In genomic region chr19:42135836-42136235, GRCh38 we compare ENCODE assay signal across 26 cellular contexts. TPM values are rescaled to one million over a fixed set of nuclear protein-coding genes. Genes with fewer than 3 reads are reported as not detected.
DNase-seq lines count a peak whose midpoint lies in the region; ATAC-seq, FAIRE-seq and TF ChIP-seq lines count a peak whose summit lies in the region.
"Had no signal": no experiment of that assay in that cellular context is flagged by ENCODE, and none has a peak within 500 bp of the region (broad histone marks: within the 10 kb centered on the region; RNA-seq: fewer than 3 reads in every experiment).

No MANE protein-coding gene starts in this region.

- H3K79me2 ChIP-seq in K562 (ENCODE audit: control insufficient read depth, insufficient read depth, low read length): no peaks in the 10 kb centered on the region

- no peak for TF ChIP-seq RAD21 in K562 (CRISPR knock-in tag; conservative IDR thresholded peaks at IDR 0.05 in 1 of 2, IDR thresholded peaks at IDR 0.05 in 1 of 2)

- POLR2A ChIA-PET in activated CD8-positive, alpha-beta T cell treated with anti-CD3 and anti-CD28 coated beads, Interleukin-2, amount 10 ng/mL, durations not matched to agents 7 days and 5 days (lab: Charles Lee): interaction anchor here (0.9 kb wide), 1 partner anchor 14 kb away, joined by 3 read pairs; no protein-coding TSS in a partner anchor
- POLR2A ChIA-PET in activated CD8-positive, alpha-beta T cell treated with anti-CD3 and anti-CD28 coated beads for 36 hours (lab: Charles Lee): interaction anchor here (1.1 kb wide), 1 partner anchor 19 kb away, joined by 4 read pairs; no protein-coding TSS in a partner anchor
- POLR2A ChIA-PET in K562 (lab: Yijun Ruan, JAX): interaction anchor here (0.6 to 0.7 kb wide), 3 partner anchors 33 to 57 kb away, joined by 3 read pairs; no protein-coding TSS in a partner anchor

- H3K36me3 Mint-ChIP-seq in activated CD8-positive, alpha-beta T cell treated with anti-CD3 and anti-CD28 coated beads, Interleukin-2, amount 10 ng/mL, durations not matched to agents 7 days and 5 days (ENCODE audit: low read depth): no peaks in the 10 kb centered on the region
- peaks cover 2% of the 10 kb centered on the region for H3K36me3 Mint-ChIP-seq in activated CD8-positive, alpha-beta T cell treated with anti-CD3 and anti-CD28 coated beads for 36 hours (ENCODE audit: low read depth)
- H3K36me3 Mint-ChIP-seq in activated T-helper 1 cell treated with anti-CD3 and anti-CD28 coated beads, Interleukin-12 subunit alpha, Interleukin-12 subunit beta, Interleukin-2, Interleukin-4 antibody, amounts not matched to agents 30 ng/mL and 10 ng/mL and 1 ng/mL, durations not matched to agents 14 hours and 24 hours and 36 hours (ENCODE audit: low read depth): peaks cover 12% of the 10 kb centered on the region
- H3K36me3 Mint-ChIP-seq: activated CD8-positive, alpha-beta memory T cell treated with anti-CD3 and anti-CD28 coated beads, Interleukin-2, amount 10 ng/mL, durations not matched to agents 7 days and 5 days had no signal

- H3K9me1 ChIP-seq in K562 (ENCODE audit: control insufficient read depth, insufficient read depth, low read length): no peaks in the 10 kb centered on the region

- no peak for TF ChIP-seq EP300 in K562 (IDR thresholded peaks at IDR 0.05; ENCODE audit: low read length)

- no peak overlapping the region for H3K27ac ChIP-seq in K562 (ENCODE audit: extremely low read depth, low read depth, low read length)
- H3K27ac ChIP-seq: C4-2B, heart right ventricle, PC-9, tibial artery had no signal

- peak overlapping the region; percentile 21 for H3K27ac Mint-ChIP-seq in activated CD8-positive, alpha-beta T cell treated with anti-CD3 and anti-CD28 coated beads, Interleukin-2, amount 10 ng/mL, durations not matched to agents 7 days and 5 days
- H3K27ac Mint-ChIP-seq in activated CD8-positive, alpha-beta T cell treated with anti-CD3 and anti-CD28 coated beads for 36 hours: no peak overlapping the region
- no peak overlapping the region for H3K27ac Mint-ChIP-seq in activated T-helper 1 cell treated with anti-CD3 and anti-CD28 coated beads, Interleukin-12 subunit alpha, Interleukin-12 subunit beta, Interleukin-2, Interleukin-4 antibody, amounts not matched to agents 30 ng/mL and 10 ng/mL and 1 ng/mL, durations not matched to agents 14 hours and 24 hours and 36 hours
- H3K27ac Mint-ChIP-seq in stimulated activated naive CD8-positive, alpha-beta T cell treated with anti-CD3 and anti-CD28 coated beads, Interleukin-15, amount 100 ng/mL, for 72 hours: no peak overlapping the region
- H3K27ac Mint-ChIP-seq: activated CD8-positive, alpha-beta memory T cell treated with anti-CD3 and anti-CD28 coated beads, Interleukin-2, amount 10 ng/mL, durations not matched to agents 7 days and 5 days; progenitor cell of endocrine pancreas had no signal

- H3K9me3 Mint-ChIP-seq in activated CD8-positive, alpha-beta T cell treated with anti-CD3 and anti-CD28 coated beads, Interleukin-2, amount 10 ng/mL, durations not matched to agents 7 days and 5 days (ENCODE audit: insufficient read depth): no peaks in the 10 kb centered on the region
- H3K9me3 Mint-ChIP-seq in activated CD8-positive, alpha-beta T cell treated with anti-CD3 and anti-CD28 coated beads for 36 hours: no peaks in the 10 kb centered on the region
- no peaks in the 10 kb centered on the region for H3K9me3 Mint-ChIP-seq in activated T-helper 1 cell treated with anti-CD3 and anti-CD28 coated beads, Interleukin-12 subunit alpha, Interleukin-12 subunit beta, Interleukin-2, Interleukin-4 antibody, amounts not matched to agents 30 ng/mL and 10 ng/mL and 1 ng/mL, durations not matched to agents 14 hours and 24 hours and 36 hours
- no peaks in the 10 kb centered on the region for H3K9me3 Mint-ChIP-seq in stimulated activated naive CD8-positive, alpha-beta T cell treated with anti-CD3 and anti-CD28 coated beads, Interleukin-15, amount 100 ng/mL, for 72 hours
- H3K9me3 Mint-ChIP-seq: IgD-negative memory B cell, immature natural killer cell, neural crest cell had no signal

- H3K9me3 ChIP-seq in K562 (replicated peaks; ENCODE audit: control insufficient read depth, insufficient read depth, low read depth, low read length): no peaks in the 10 kb centered on the region
- H3K9me3 ChIP-seq: heart right ventricle, tibial artery had no signal

- H3K4me3 ChIP-seq in K562: no peak overlapping the region
- H3K4me3 ChIP-seq: heart right ventricle, PC-9, tibial artery had no signal

- no TSS peak for BruUV-seq in K562 (replicated peaks; lab: Mats Ljungman, UMichigan)

- peaks cover 5% of the 10 kb centered on the region; the same call in 1 of the 2 replicates for H4K20me1 ChIP-seq in K562 (replicated peaks; ENCODE audit: control insufficient read depth, insufficient read depth, low read length)

- H3K4me1 ChIP-seq in K562 (replicated peaks in 1 of 2; ENCODE audit: control insufficient read depth in 2 of 2, insufficient read depth in 2 of 2, low read length in 2 of 2): peaks cover 0 to 25% of the 10 kb centered on the region in 2 experiments; a peak in 2 of 5 replicates

- CTCF ChIA-PET in activated CD8-positive, alpha-beta T cell treated with anti-CD3 and anti-CD28 coated beads, Interleukin-2, amount 10 ng/mL, durations not matched to agents 7 days and 5 days (lab: Charles Lee): interaction anchor here (1.1 to 3.3 kb wide), 6 partner anchors 27 to 192 kb away, joined by 3 to 11 read pairs (median 8); partner anchors contain the start of gene GSK3A
- CTCF ChIA-PET in activated CD8-positive, alpha-beta T cell treated with anti-CD3 and anti-CD28 coated beads for 36 hours (lab: Charles Lee): interaction anchor here (0.9 to 6.0 kb wide), 7 partner anchors 13 to 161 kb away, joined by 3 to 70 read pairs (median 3); no protein-coding TSS in a partner anchor
- CTCF ChIA-PET in K562 (lab: Yijun Ruan, JAX; ENCODE audit: low intra/inter-chr PET ratio): interaction anchor here (0.7 kb wide), 1 partner anchor 31 kb away, joined by 3 read pairs; no protein-coding TSS in a partner anchor

- H2AFZ ChIP-seq in K562 (ENCODE audit: low read depth, low read length): no peak overlapping the region
- H2AFZ ChIP-seq: PC-9 had no signal

- no peak for DNase-seq in activated CD8-positive, alpha-beta T cell treated with anti-CD3 and anti-CD28 coated beads, Interleukin-2, amount 10 ng/mL, durations not matched to agents 7 days and 5 days
- DNase-seq in activated CD8-positive, alpha-beta T cell treated with anti-CD3 and anti-CD28 coated beads for 36 hours: no peak
- DNase-seq in DMS53 treated with DMSO at 0.1 percent for 48 hours (lab: John Stamatoyannopoulos, UW; ENCODE audit: unreplicated experiment) (peak; percentile 44), NCI-H774 (lab: John Stamatoyannopoulos, UW) (peak; percentile 10), K562 (ENCODE audit: extremely low read depth in 1 of 4, low spot score in 3 of 4) (no peak), head of caudate nucleus (no peak)
- no peak for DNase-seq in activated T-helper 1 cell treated with anti-CD3 and anti-CD28 coated beads, Interleukin-12 subunit alpha, Interleukin-12 subunit beta, Interleukin-2, Interleukin-4 antibody, amounts not matched to agents 30 ng/mL and 10 ng/mL and 1 ng/mL, durations not matched to agents 14 hours and 24 hours and 36 hours (ENCODE audit: low spot score)
- DNase-seq in stimulated activated naive CD8-positive, alpha-beta T cell treated with anti-CD3 and anti-CD28 coated beads, Interleukin-15, amount 100 ng/mL, for 72 hours: no peak
- DNase-seq: activated CD4-positive, CD25-positive, alpha-beta regulatory T cell treated with anti-CD3 and anti-CD28 coated beads, Interleukin-2, amount 50 U/mL, for 72 hours; activated CD8-positive, alpha-beta memory T cell treated with anti-CD3 and anti-CD28 coated beads, Interleukin-2, amount 10 ng/mL, durations not matched to agents 7 days and 5 days; DMS79; heart right ventricle; immature natural killer cell; left ventricle myocardium superior; NCI-H1105; NCI-H2171; NCI-H748 treated with DMSO at 0.1 percent for 48 hours; PC-9; stimulated activated naive CD4-positive, alpha-beta T cell; T-helper 9 cell; tibial artery had no signal

- H3K4me1 Mint-ChIP-seq in activated CD8-positive, alpha-beta T cell treated with anti-CD3 and anti-CD28 coated beads, Interleukin-2, amount 10 ng/mL, durations not matched to agents 7 days and 5 days (ENCODE audit: low read depth): peaks cover 52% of the 10 kb centered on the region
- H3K4me1 Mint-ChIP-seq in activated CD8-positive, alpha-beta T cell treated with anti-CD3 and anti-CD28 coated beads for 36 hours (ENCODE audit: low read depth): peaks cover 18% of the 10 kb centered on the region
- H3K4me1 Mint-ChIP-seq in activated T-helper 1 cell treated with anti-CD3 and anti-CD28 coated beads, Interleukin-12 subunit alpha, Interleukin-12 subunit beta, Interleukin-2, Interleukin-4 antibody, amounts not matched to agents 30 ng/mL and 10 ng/mL and 1 ng/mL, durations not matched to agents 14 hours and 24 hours and 36 hours (ENCODE audit: low read depth): peaks cover 36% of the 10 kb centered on the region
- H3K4me1 Mint-ChIP-seq in stimulated activated naive CD8-positive, alpha-beta T cell treated with anti-CD3 and anti-CD28 coated beads, Interleukin-15, amount 100 ng/mL, for 72 hours: peaks cover 40% of the 10 kb centered on the region

- no peak for TF ChIP-seq CTCF in activated CD8-positive, alpha-beta T cell treated with anti-CD3 and anti-CD28 coated beads for 36 hours (IDR thresholded peaks at IDR 0.05)
- no peak for TF ChIP-seq CTCF in K562 (IDR thresholded peaks at IDR 0.05 in 2 of 3, conservative IDR thresholded peaks at IDR 0.05 in 1 of 3; ENCODE audit: insufficient read depth in 2 of 3, low read depth in 1 of 3, low read length in 3 of 3)

- H3K36me3 ChIP-seq in K562 (ENCODE audit: control insufficient read depth, insufficient read depth, low read length): no peaks in the 10 kb centered on the region
- H3K36me3 ChIP-seq: heart right ventricle, tibial artery had no signal

- no peak for ATAC-seq in activated CD8-positive, alpha-beta T cell treated with anti-CD3 and anti-CD28 coated beads, Interleukin-2, amount 10 ng/mL, durations not matched to agents 7 days and 5 days
- no peak for ATAC-seq in activated CD8-positive, alpha-beta T cell treated with anti-CD3 and anti-CD28 coated beads for 36 hours
- no peak for ATAC-seq in K562
- ATAC-seq in stimulated activated naive CD8-positive, alpha-beta T cell treated with anti-CD3 and anti-CD28 coated beads, Interleukin-15, amount 100 ng/mL, for 72 hours: no peak
- ATAC-seq: activated CD8-positive, alpha-beta memory T cell treated with anti-CD3 and anti-CD28 coated beads, Interleukin-2, amount 10 ng/mL, durations not matched to agents 7 days and 5 days; heart right ventricle; left ventricle myocardium superior had no signal

- H3K9ac ChIP-seq in K562 (ENCODE audit: insufficient read depth in 1 of 2, low read depth in 2 of 2, low read length in 2 of 2): no peak overlapping the region

- peaks cover 18 to 72% of the 10 kb centered on the region in 2 experiments; a peak in 4 of 5 replicates for H3K27me3 ChIP-seq in K562 (ENCODE audit: control insufficient read depth in 2 of 2, insufficient read depth in 2 of 2, low read length in 2 of 2)

- FAIRE-seq in K562 (lab: Jason Lieb, UNC): no peak
- FAIRE-seq: endothelial cell of umbilical vein had no signal

- no peak overlapping the region for H3K4me2 ChIP-seq in K562 (ENCODE audit: insufficient read depth, low read length)
- H3K4me2 ChIP-seq: PC-9 had no signal

- intact Hi-C loops in activated CD8-positive, alpha-beta T cell treated with anti-CD3 and anti-CD28 coated beads for 36 hours (cut with micrococcal nuclease): loop anchor here (10.0 kb wide), 1 partner anchor 149 kb away; no protein-coding TSS in a partner anchor
- intact Hi-C loops in K562 (cut with micrococcal nuclease): loop anchor here (10.0 kb wide), 1 partner anchor 189 kb away; the partner anchor contains the start of gene MEGF8
- intact Hi-C loops in activated T-helper 1 cell treated with anti-CD3 and anti-CD28 coated beads, Interleukin-12 subunit alpha, Interleukin-12 subunit beta, Interleukin-2, Interleukin-4 antibody, amounts not matched to agents 30 ng/mL and 10 ng/mL and 1 ng/mL, durations not matched to agents 14 hours and 24 hours and 36 hours (cut with micrococcal nuclease): no loop called here
- intact Hi-C loops in head of caudate nucleus (cut with DNase I): no loop called here

- WGBS in K562 (ENCODE audit: insufficient coverage, low coverage, missing lambda C conversion rate): 0% methylated on average over 3 of the region's 3 CpGs

- no peak for TF ChIP-seq POLR2A in K562 (conservative IDR thresholded peaks at IDR 0.05)

- in situ Hi-C loops in K562 (cut with MboI): loop anchor here (10.0 kb wide), 1 partner anchor 189 kb away; the partner anchor contains the start of gene MEGF8

- no peaks in the 10 kb centered on the region for H3K27me3 Mint-ChIP-seq in activated CD8-positive, alpha-beta T cell treated with anti-CD3 and anti-CD28 coated beads, Interleukin-2, amount 10 ng/mL, durations not matched to agents 7 days and 5 days (ENCODE audit: low read depth)
- H3K27me3 Mint-ChIP-seq in activated CD8-positive, alpha-beta T cell treated with anti-CD3 and anti-CD28 coated beads for 36 hours: no peaks in the 10 kb centered on the region
- no peaks in the 10 kb centered on the region for H3K27me3 Mint-ChIP-seq in activated T-helper 1 cell treated with anti-CD3 and anti-CD28 coated beads, Interleukin-12 subunit alpha, Interleukin-12 subunit beta, Interleukin-2, Interleukin-4 antibody, amounts not matched to agents 30 ng/mL and 10 ng/mL and 1 ng/mL, durations not matched to agents 14 hours and 24 hours and 36 hours (ENCODE audit: insufficient read depth)
- H3K27me3 Mint-ChIP-seq in stimulated activated naive CD8-positive, alpha-beta T cell treated with anti-CD3 and anti-CD28 coated beads, Interleukin-15, amount 100 ng/mL, for 72 hours: no peaks in the 10 kb centered on the region
- H3K27me3 Mint-ChIP-seq: activated CD8-positive, alpha-beta memory T cell treated with anti-CD3 and anti-CD28 coated beads, Interleukin-2, amount 10 ng/mL, durations not matched to agents 7 days and 5 days; IgD-negative memory B cell had no signal

- no peak overlapping the region for H3K4me3 Mint-ChIP-seq in activated CD8-positive, alpha-beta T cell treated with anti-CD3 and anti-CD28 coated beads, Interleukin-2, amount 10 ng/mL, durations not matched to agents 7 days and 5 days
- no peak overlapping the region for H3K4me3 Mint-ChIP-seq in activated CD8-positive, alpha-beta T cell treated with anti-CD3 and anti-CD28 coated beads for 36 hours
- H3K4me3 Mint-ChIP-seq in activated T-helper 1 cell treated with anti-CD3 and anti-CD28 coated beads, Interleukin-12 subunit alpha, Interleukin-12 subunit beta, Interleukin-2, Interleukin-4 antibody, amounts not matched to agents 30 ng/mL and 10 ng/mL and 1 ng/mL, durations not matched to agents 14 hours and 24 hours and 36 hours: no peak overlapping the region
- H3K4me3 Mint-ChIP-seq in stimulated activated naive CD8-positive, alpha-beta T cell treated with anti-CD3 and anti-CD28 coated beads, Interleukin-15, amount 100 ng/mL, for 72 hours: no peak overlapping the region
- H3K4me3 Mint-ChIP-seq: activated CD8-positive, alpha-beta memory T cell treated with anti-CD3 and anti-CD28 coated beads, Interleukin-2, amount 10 ng/mL, durations not matched to agents 7 days and 5 days; immature natural killer cell; neural crest cell had no signal

RNA-seq across cellular contexts. Expression of gene POU2F2, which starts 3.6 kb away (rescaled TPM):
- 10 to 100 TPM; 15.7 to 16.3 TPM for total RNA-seq in activated CD8-positive, alpha-beta T cell treated with anti-CD3 and anti-CD28 coated beads, Interleukin-2, amount 10 ng/mL, durations not matched to agents 7 days and 5 days
- 10 to 100 TPM; 37.7 to 40.7 TPM for total RNA-seq in activated CD8-positive, alpha-beta T cell treated with anti-CD3 and anti-CD28 coated beads for 36 hours
- 0.88 and 0.93 TPM in 2 replicates for total RNA-seq in K562 (2011; cell fraction: chromatin; rRNA removed; ENCODE audit: low replicate concordance)
- 0.39 and 0.50 TPM in 2 replicates for total RNA-seq in K562 (2011; cell fraction: nucleolus; rRNA removed)
- total RNA-seq in K562 (2011; cell fraction: nucleoplasm; rRNA removed): 0.44 and 0.76 TPM in 2 replicates
- total RNA-seq in K562 (2014; rRNA removed): 0.14 and 0.37 TPM in 2 replicates
- total RNA-seq in K562 (2014; rRNA removed; fragmentation: Illumina TruSeq; extraction: Trizol): 0.03 and 0.07 TPM in 2 replicates
- 0.14 and 0.19 TPM in 2 replicates for total RNA-seq in K562 (2015; rRNA removed; fragmentation: Illumina TruSeq; extraction: Trizol)
- total RNA-seq in K562 (2021): 0.56 and 0.60 TPM in 2 replicates
- 0.26 and 0.28 TPM in 2 replicates for polyA plus RNA-seq in K562 (2011; rRNA removed)
- 0.12 and 0.46 TPM in 2 replicates for polyA plus RNA-seq in K562 (2011; cell fraction: cytosol; rRNA removed)
- polyA plus RNA-seq in K562 (2011; cell fraction: nucleus; rRNA removed): 0.88 and 1.2 TPM in 2 replicates
- 0.33 and 0.73 TPM in 2 replicates for polyA plus RNA-seq in K562 (2012)
- polyA plus RNA-seq in K562 (2014; fragmentation: Illumina TruSeq; extraction: Trizol): 0.42 and 0.68 TPM in 2 replicates
- polyA plus RNA-seq in K562 (2014; fragmentation: Nextera tagmentation; extraction: Ambion mirVana): under 1 TPM; 0.03 TPM
- polyA plus RNA-seq in K562 (2014; rRNA removed): 0.61 and 1.1 TPM in 2 replicates
- 0.11 and 0.12 TPM in 2 replicates for polyA minus RNA-seq in K562 (2011; rRNA and poly(A)+ RNA removed)
- not detected in 2 replicates for polyA minus RNA-seq in K562 (2011; cell fraction: cytosol; rRNA and poly(A)+ RNA removed)
- 0.40 and 0.56 TPM in 2 replicates for polyA minus RNA-seq in K562 (2011; cell fraction: nucleus; rRNA and poly(A)+ RNA removed)
- 64.0 and 65.8 TPM in 2 replicates for total RNA-seq in activated T-helper 1 cell treated with anti-CD3 and anti-CD28 coated beads, Interleukin-12 subunit alpha, Interleukin-12 subunit beta, Interleukin-2, Interleukin-4 antibody, amounts not matched to agents 30 ng/mL and 10 ng/mL and 1 ng/mL, durations not matched to agents 14 hours and 24 hours and 36 hours

RNA-seq across cellular contexts. Expression of gene ZNF574, which starts 59.9 kb away (rescaled TPM):
- 10 to 100 TPM; 14.0 to 14.3 TPM for total RNA-seq in activated CD8-positive, alpha-beta T cell treated with anti-CD3 and anti-CD28 coated beads, Interleukin-2, amount 10 ng/mL, durations not matched to agents 7 days and 5 days
- total RNA-seq in activated CD8-positive, alpha-beta T cell treated with anti-CD3 and anti-CD28 coated beads for 36 hours: 10 to 100 TPM; 12.4 to 12.8 TPM
- total RNA-seq in K562 (2011; cell fraction: chromatin; rRNA removed; ENCODE audit: low replicate concordance): 6.5 and 25.2 TPM in 2 replicates
- 24.3 and 26.2 TPM in 2 replicates for total RNA-seq in K562 (2011; cell fraction: nucleolus; rRNA removed)
- total RNA-seq in K562 (2011; cell fraction: nucleoplasm; rRNA removed): 12.0 and 13.4 TPM in 2 replicates
- total RNA-seq in K562 (2014; rRNA removed) (12.0 and 21.6 TPM in 2 replicates), K562 (2014; rRNA removed; fragmentation: Illumina TruSeq; extraction: Trizol) (1.9 and 2.6 TPM in 2 replicates), K562 (2015; rRNA removed; fragmentation: Illumina TruSeq; extraction: Trizol) (9.2 and 10.5 TPM in 2 replicates), K562 (2021) (20.7 and 21.0 TPM in 2 replicates)
- polyA plus RNA-seq in K562 (2011; rRNA removed) (7.1 and 12.1 TPM in 2 replicates), K562 (2014; fragmentation: Illumina TruSeq; extraction: Trizol) (8.4 and 13.7 TPM in 2 replicates), K562 (2014; fragmentation: Nextera tagmentation; extraction: Ambion mirVana) (under 1 TPM; 0.24 to 0.34 TPM), K562 (2014; rRNA removed) (11.2 and 13.4 TPM in 2 replicates)
- 15.2 and 35.3 TPM in 2 replicates for polyA plus RNA-seq in K562 (2011; cell fraction: cytosol; rRNA removed)
- 9.6 and 17.8 TPM in 2 replicates for polyA plus RNA-seq in K562 (2011; cell fraction: nucleus; rRNA removed)
- polyA plus RNA-seq in K562 (2012): 13.6 and 14.2 TPM in 2 replicates
- 7.1 and 9.8 TPM in 2 replicates for polyA minus RNA-seq in K562 (2011; rRNA and poly(A)+ RNA removed)
- 22.7 and 24.3 TPM in 2 replicates for polyA minus RNA-seq in K562 (2011; cell fraction: cytosol; rRNA and poly(A)+ RNA removed)
- 11.4 and 14.6 TPM in 2 replicates for polyA minus RNA-seq in K562 (2011; cell fraction: nucleus; rRNA and poly(A)+ RNA removed)
- 17.5 and 17.8 TPM in 2 replicates for total RNA-seq in activated T-helper 1 cell treated with anti-CD3 and anti-CD28 coated beads, Interleukin-12 subunit alpha, Interleukin-12 subunit beta, Interleukin-2, Interleukin-4 antibody, amounts not matched to agents 30 ng/mL and 10 ng/mL and 1 ng/mL, durations not matched to agents 14 hours and 24 hours and 36 hours

Comparison
In these comparisons a context has a peak if more than half of its experiments do, and no peak if none do; other contexts are left out.
1. DNase-seq: peak in DMS53 treated with DMSO at 0.1 percent for 48 hours (single experiment) and NCI-H774 (single experiment); none in activated CD8-positive, alpha-beta T cell treated with anti-CD3 and anti-CD28 coated beads, Interleukin-2, amount 10 ng/mL, durations not matched to agents 7 days and 5 days (single experiment), activated CD8-positive, alpha-beta T cell treated with anti-CD3 and anti-CD28 coated beads for 36 hours (single experiment), K562 (0 of 4), activated T-helper 1 cell treated with anti-CD3 and anti-CD28 coated beads, Interleukin-12 subunit alpha, Interleukin-12 subunit beta, Interleukin-2, Interleukin-4 antibody, amounts not matched to agents 30 ng/mL and 10 ng/mL and 1 ng/mL, durations not matched to agents 14 hours and 24 hours and 36 hours (single experiment), head of caudate nucleus (0 of 42) and stimulated activated naive CD8-positive, alpha-beta T cell treated with anti-CD3 and anti-CD28 coated beads, Interleukin-15, amount 100 ng/mL, for 72 hours (0 of 2).
2. RNA of gene POU2F2, which starts 3.6 kb away (total RNA-seq): 64.0 to 65.8 TPM in activated T-helper 1 cell treated with anti-CD3 and anti-CD28 coated beads, Interleukin-12 subunit alpha, Interleukin-12 subunit beta, Interleukin-2, Interleukin-4 antibody, amounts not matched to agents 30 ng/mL and 10 ng/mL and 1 ng/mL, durations not matched to agents 14 hours and 24 hours and 36 hours, 37.7 to 40.7 TPM in activated CD8-positive, alpha-beta T cell treated with anti-CD3 and anti-CD28 coated beads for 36 hours and 15.7 to 16.3 TPM in activated CD8-positive, alpha-beta T cell treated with anti-CD3 and anti-CD28 coated beads, Interleukin-2, amount 10 ng/mL, durations not matched to agents 7 days and 5 days; 0.03 to 0.93 TPM in K562; every median in the first group is over 4 times any median in the second.
3. intact Hi-C loops: an anchor here in activated CD8-positive, alpha-beta T cell treated with anti-CD3 and anti-CD28 coated beads for 36 hours (10.0 kb wide) and K562 (10.0 kb wide); none called in activated T-helper 1 cell treated with anti-CD3 and anti-CD28 coated beads, Interleukin-12 subunit alpha, Interleukin-12 subunit beta, Interleukin-2, Interleukin-4 antibody, amounts not matched to agents 30 ng/mL and 10 ng/mL and 1 ng/mL, durations not matched to agents 14 hours and 24 hours and 36 hours and head of caudate nucleus.